9 cellular contexts compared by ENCODE assay signal in the genomic region with DNA sequence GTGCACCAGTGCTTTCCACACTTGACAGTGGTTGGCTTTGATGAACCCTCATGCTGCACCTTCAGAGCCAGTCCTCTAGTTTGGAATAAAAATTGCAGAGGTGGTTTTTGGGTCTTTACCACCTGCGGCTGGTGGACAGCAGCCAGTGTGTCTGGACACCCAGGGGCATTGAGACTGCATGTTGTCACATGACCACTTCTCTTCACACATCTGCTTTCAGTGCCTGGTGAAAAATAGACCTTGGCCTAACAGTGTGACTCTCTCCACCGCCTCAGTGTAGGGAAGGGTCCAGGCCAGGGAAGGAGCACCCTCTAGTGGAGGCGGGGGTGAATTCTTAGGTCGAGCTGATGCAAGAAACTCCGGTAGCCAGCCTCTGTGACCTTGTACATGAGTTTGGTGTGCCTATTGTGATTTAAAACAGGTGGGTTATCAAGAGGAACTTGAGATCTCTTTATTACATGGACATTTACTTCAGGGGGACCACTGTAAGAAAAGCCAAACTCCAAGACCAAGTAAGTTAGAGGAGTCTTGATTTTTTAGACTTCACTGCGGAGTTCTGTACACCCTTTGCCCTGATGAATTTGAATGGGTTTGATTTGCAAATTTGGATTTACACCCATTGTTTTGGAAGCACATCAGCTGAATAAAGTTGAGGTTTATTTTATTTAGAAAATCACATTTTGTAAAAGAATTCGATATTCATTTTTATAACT. TPM values are rescaled to one million over a fixed set of nuclear protein-coding genes. Genes with fewer than 3 reads are reported as not detected.
DNase-seq lines count a peak whose midpoint lies in the region; TF ChIP-seq lines count a peak whose summit lies in the region.
"Had no signal": no experiment of that assay in that cellular context is flagged by ENCODE, and none has a peak within 500 bp of the region (broad histone marks: within the 10 kb centered on the region; RNA-seq: fewer than 3 reads in every experiment).

No MANE protein-coding gene starts in this region.

- H3K27me3 ChIP-seq in tibial artery: peaks cover 0 to 2% of the 10 kb centered on the region in 2 donors

- no peak overlapping the region for H3K27ac ChIP-seq in tibial artery
- H3K27ac ChIP-seq: skin epidermis had no signal

- TF ChIP-seq CTCF in GM13976 (IDR thresholded peaks at IDR 0.05; ENCODE audit: borderline replicate concordance, control extremely low read depth, extremely low read depth, insufficient read depth, missing control alignments): peak; percentile 77
- peak; percentile 89 for TF ChIP-seq CTCF in LNCAP (IDR thresholded peaks at IDR 0.05)
- TF ChIP-seq CTCF in tibial artery (IDR thresholded peaks at IDR 0.05): peak; percentile 64 to 65

- intact Hi-C loops in tibial artery (cut with DNase I; ENCODE audit: low total_unique reads): loop anchor here (5.0 kb wide), 1 partner anchor 56 kb away; no protein-coding TSS in a partner anchor

- no peaks in the 10 kb centered on the region for H3K9me3 ChIP-seq in tibial artery

- peaks cover 30 to 51% (median 49%) of the 10 kb centered on the region in 3 donors for H3K36me3 ChIP-seq in tibial artery

- in situ Hi-C loops in GM13976 (cut with MboI; ENCODE audit: low sequenced_read_pairs, unreplicated experiment): no loop called here

- H3K4me1 ChIP-seq in tibial artery: peaks cover 0 to 22% (median 17%) of the 10 kb centered on the region in 4 donors

- DNase-seq in 8988T (peak; percentile 55), GM13976 (ENCODE audit: low spot score) (peak; percentile 81), RKO (ENCODE audit: low spot score) (peak; percentile 74), activated T-helper 1 cell treated with Interleukin-2 at 50 U/mL for 16 hours (ENCODE audit: low read depth) (peak; percentile 29), fibroblast of peridontal ligament (ENCODE audit: extremely low read depth) (peak; percentile 73), occipital lobe (lab: John Stamatoyannopoulos, UW) (peak; percentile 61), tibial artery (peak; percentile 74 to 77)

- H3K4me3 ChIP-seq in tibial artery: no peak overlapping the region
- H3K4me3 ChIP-seq: skin epidermis had no signal

RNA-seq across cellular contexts. Expression of a gene that starts 17.9 kb away (rescaled TPM):
- total RNA-seq in occipital lobe: 40.7 TPM

RNA-seq across cellular contexts. Expression of a gene that starts 38.2 kb away (rescaled TPM):
- total RNA-seq in occipital lobe: 16.1 TPM

Comparison
In these comparisons a context has a peak if more than half of its experiments do, and no peak if none do; other contexts are left out.
1. DNase-seq: peak in every context shown above with its lines; median percentile 81 in GM13976; 76 in tibial artery; 74 in RKO; 73 in fibroblast of peridontal ligament; 61 in occipital lobe; 55 in 8988T; 29 in activated T-helper 1 cell treated with Interleukin-2 at 50 U/mL for 16 hours.